ENCODE assay signal across 8 cellular contexts in genomic region chr6:42564496-42564890, GRCh38. TPM values are rescaled to one million over a fixed set of nuclear protein-coding genes. Genes with fewer than 3 reads are reported as not detected.
A peak's percentile ranks its signal among the peaks of the same experiment; 100 is the strongest.
DNase-seq lines count a peak whose midpoint lies in the region; ATAC-seq and TF ChIP-seq lines count a peak whose summit lies in the region.

No MANE protein-coding gene starts in this region.

- H3K27ac ChIP-seq in breast epithelium: peak overlapping the region; percentile 94 to 96

- no peak for DNase-seq in activated T-cell treated with anti-CD3 and anti-CD28 coated beads, Interleukin-2, amount 50 U/mL, for 72 hours
- DNase-seq in activated T-cell treated with anti-CD3 and anti-CD28 coated beads, Interleukin-2, amount 50 U/mL, for 48 hours: no peak
- DNase-seq in MG63 (no peak), breast epithelium (ENCODE audit: low spot score in 2 of 2) (no peak), mesothelial cell of epicardium (ENCODE audit: low spot score in 2 of 2, unreplicated experiment in 2 of 2) (no peak), DMS114 treated with DMSO at 0.1 percent for 48 hours (lab: John Stamatoyannopoulos, UW; ENCODE audit: unreplicated experiment) (no peak), NCI-H524 treated with DMSO at 0.1 percent for 48 hours (lab: John Stamatoyannopoulos, UW) (no peak)

- H3K9me3 ChIP-seq in MG63 (no peaks in the 10 kb centered on the region), breast epithelium (no peaks in the 10 kb centered on the region)

- H3K27ac Mint-ChIP-seq in activated T-cell treated with anti-CD3 and anti-CD28 coated beads, Interleukin-2, amount 50 U/mL, for 72 hours: peak overlapping the region; percentile 53
- peak overlapping the region; percentile 94 for H3K27ac Mint-ChIP-seq in mesothelial cell of epicardium

- H3K4me1 Mint-ChIP-seq in activated T-cell treated with anti-CD3 and anti-CD28 coated beads, Interleukin-2, amount 50 U/mL, for 72 hours (ENCODE audit: low read depth): peaks cover 47% of the 10 kb centered on the region
- peaks cover 12% of the 10 kb centered on the region for H3K4me1 Mint-ChIP-seq in mesothelial cell of epicardium

- no peaks in the 10 kb centered on the region for H3K27me3 Mint-ChIP-seq in activated T-cell treated with anti-CD3 and anti-CD28 coated beads, Interleukin-2, amount 50 U/mL, for 72 hours (ENCODE audit: low read depth)
- no peaks in the 10 kb centered on the region for H3K27me3 Mint-ChIP-seq in mesothelial cell of epicardium (ENCODE audit: low read depth)

- peak in 1 of 2 donors; percentile 32 for ATAC-seq in activated T-cell treated with anti-CD3 and anti-CD28 coated beads, Interleukin-2, amount 50 U/mL, for 72 hours (replicated peaks in 1 of 2)
- ATAC-seq in GM18519 (IDR thresholded peaks at IDR 0.05; ENCODE audit: low FRiP score, unreplicated experiment): no peak

- H3K36me3 ChIP-seq in MG63 (no peaks in the 10 kb centered on the region; the same call in none of the 2 replicates), breast epithelium (no peaks in the 10 kb centered on the region)

- H3K27me3 ChIP-seq in MG63 (no peaks in the 10 kb centered on the region), breast epithelium (no peaks in the 10 kb centered on the region)

- peak overlapping the region; percentile 90 to 98 for H3K4me3 Mint-ChIP-seq in activated T-cell treated with anti-CD3 and anti-CD28 coated beads, Interleukin-2, amount 50 U/mL, for 72 hours
- H3K4me3 Mint-ChIP-seq in mesothelial cell of epicardium: peak overlapping the region; percentile 88

- H3K36me3 Mint-ChIP-seq in activated T-cell treated with anti-CD3 and anti-CD28 coated beads, Interleukin-2, amount 50 U/mL, for 72 hours (ENCODE audit: insufficient read depth in 2 of 2): peaks cover 9 to 10% of the 10 kb centered on the region in 2 donors
- H3K36me3 Mint-ChIP-seq in mesothelial cell of epicardium: peaks cover 6% of the 10 kb centered on the region

- no peaks in the 10 kb centered on the region for H3K9me3 Mint-ChIP-seq in activated T-cell treated with anti-CD3 and anti-CD28 coated beads, Interleukin-2, amount 50 U/mL, for 72 hours
- H3K9me3 Mint-ChIP-seq in mesothelial cell of epicardium: no peaks in the 10 kb centered on the region

- H3K4me1 ChIP-seq in breast epithelium: peaks cover 0 to 3% of the 10 kb centered on the region in 2 donors

- peak overlapping the region; percentile 78 for H3K4me3 ChIP-seq in MG63
- peak overlapping the region; percentile 77 to 84 (median 84) for H3K4me3 ChIP-seq in breast epithelium

- intact Hi-C loops in breast epithelium (cut with DNase I; ENCODE audit: low total_unique reads): no loop called here

- TF ChIP-seq CTCF in breast epithelium (IDR thresholded peaks at IDR 0.05): no peak
- TF ChIP-seq CTCF in mesothelial cell of epicardium (IDR thresholded peaks at IDR 0.05; ENCODE audit: unreplicated experiment): no peak

- no peak for TF ChIP-seq POLR2A in breast epithelium (IDR thresholded peaks at IDR 0.05)

RNA-seq across cellular contexts. Expression of gene UBR2, which starts 0.7 kb away (rescaled TPM):
- 10 to 100 TPM; 33.9 to 36.9 TPM for total RNA-seq in activated T-cell treated with anti-CD3 and anti-CD28 coated beads, Interleukin-2, amount 50 U/mL, for 72 hours
- total RNA-seq in MG63 (2014; rRNA removed; shearing (Covaris generic); ENCODE audit: low replicate concordance): 8.8 and 13.9 TPM in 2 replicates
- total RNA-seq in breast epithelium (10 to 100 TPM; 33.8 to 46.2 (median 33.8) TPM), mesothelial cell of epicardium (26.8 to 28.4 TPM (median 28.2 TPM) in 3 replicates)
